1 cellular context compared by ENCODE assay signal in genomic region chr18:63986885-63987284, GRCh38.
TF ChIP-seq lines count a peak whose summit lies in the region.

No MANE protein-coding gene starts in this region.

TF ChIP-seq in GM12878, 131 proteins besides CTCF, POLR2A, EP300 and RAD21:
- TF ChIP-seq ELK1 (IDR thresholded peaks at IDR 0.05; ENCODE audit: low read depth, low read length) (no peak), TCF7 (IDR thresholded peaks at IDR 0.05; ENCODE audit: borderline replicate concordance) (no peak), CHD4 (IDR thresholded peaks at IDR 0.05) (no peak), NR2C2 (IDR thresholded peaks at IDR 0.05; ENCODE audit: borderline replicate concordance, control insufficient read depth, insufficient read length, low read depth) (no peak), BCL11A (IDR thresholded peaks at IDR 0.05; ENCODE audit: low read depth, low read length) (no peak), LARP7 (IDR thresholded peaks at IDR 0.05) (no peak), ZBED1 (IDR thresholded peaks at IDR 0.05; ENCODE audit: borderline replicate concordance) (no peak), SIX5 (IDR thresholded peaks at IDR 0.05; ENCODE audit: low read depth, low read length, severe bottlenecking) (no peak), SMARCA5 (IDR thresholded peaks at IDR 0.05) (no peak), KAT2A (conservative IDR thresholded peaks at IDR 0.05; ENCODE audit: control insufficient read depth, low read depth, low read length) (no peak), ETV6 (conservative IDR thresholded peaks at IDR 0.05 in 1 of 2, IDR thresholded peaks at IDR 0.05 in 1 of 2; ENCODE audit: borderline replicate concordance in 1 of 2, low read depth in 1 of 2) (no peak), BCL3 (IDR thresholded peaks at IDR 0.05; ENCODE audit: borderline replicate concordance, insufficient read depth, low read depth, low read length, poor library complexity, severe bottlenecking) (no peak), ZSCAN29 (IDR thresholded peaks at IDR 0.05) (no peak), POLR2AphosphoS5 (IDR thresholded peaks at IDR 0.05; ENCODE audit: low read length) (no peak), SUZ12 (IDR thresholded peaks at IDR 0.05; ENCODE audit: unreplicated experiment) (no peak)
- TF ChIP-seq, protein P1, sequence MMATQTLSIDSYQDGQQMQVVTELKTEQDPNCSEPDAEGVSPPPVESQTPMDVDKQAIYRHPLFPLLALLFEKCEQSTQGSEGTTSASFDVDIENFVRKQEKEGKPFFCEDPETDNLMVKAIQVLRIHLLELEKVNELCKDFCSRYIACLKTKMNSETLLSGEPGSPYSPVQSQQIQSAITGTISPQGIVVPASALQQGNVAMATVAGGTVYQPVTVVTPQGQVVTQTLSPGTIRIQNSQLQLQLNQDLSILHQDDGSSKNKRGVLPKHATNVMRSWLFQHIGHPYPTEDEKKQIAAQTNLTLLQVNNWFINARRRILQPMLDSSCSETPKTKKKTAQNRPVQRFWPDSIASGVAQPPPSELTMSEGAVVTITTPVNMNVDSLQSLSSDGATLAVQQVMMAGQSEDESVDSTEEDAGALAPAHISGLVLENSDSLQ (IDR thresholded peaks at IDR 0.05): no peak
- TF ChIP-seq, protein P2, sequence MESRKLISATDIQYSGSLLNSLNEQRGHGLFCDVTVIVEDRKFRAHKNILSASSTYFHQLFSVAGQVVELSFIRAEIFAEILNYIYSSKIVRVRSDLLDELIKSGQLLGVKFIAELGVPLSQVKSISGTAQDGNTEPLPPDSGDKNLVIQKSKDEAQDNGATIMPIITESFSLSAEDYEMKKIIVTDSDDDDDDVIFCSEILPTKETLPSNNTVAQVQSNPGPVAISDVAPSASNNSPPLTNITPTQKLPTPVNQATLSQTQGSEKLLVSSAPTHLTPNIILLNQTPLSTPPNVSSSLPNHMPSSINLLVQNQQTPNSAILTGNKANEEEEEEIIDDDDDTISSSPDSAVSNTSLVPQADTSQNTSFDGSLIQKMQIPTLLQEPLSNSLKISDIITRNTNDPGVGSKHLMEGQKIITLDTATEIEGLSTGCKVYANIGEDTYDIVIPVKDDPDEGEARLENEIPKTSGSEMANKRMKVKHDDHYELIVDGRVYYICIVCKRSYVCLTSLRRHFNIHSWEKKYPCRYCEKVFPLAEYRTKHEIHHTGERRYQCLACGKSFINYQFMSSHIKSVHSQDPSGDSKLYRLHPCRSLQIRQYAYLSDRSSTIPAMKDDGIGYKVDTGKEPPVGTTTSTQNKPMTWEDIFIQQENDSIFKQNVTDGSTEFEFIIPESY (IDR thresholded peaks at IDR 0.05): no peak
- TF ChIP-seq, protein P3, sequence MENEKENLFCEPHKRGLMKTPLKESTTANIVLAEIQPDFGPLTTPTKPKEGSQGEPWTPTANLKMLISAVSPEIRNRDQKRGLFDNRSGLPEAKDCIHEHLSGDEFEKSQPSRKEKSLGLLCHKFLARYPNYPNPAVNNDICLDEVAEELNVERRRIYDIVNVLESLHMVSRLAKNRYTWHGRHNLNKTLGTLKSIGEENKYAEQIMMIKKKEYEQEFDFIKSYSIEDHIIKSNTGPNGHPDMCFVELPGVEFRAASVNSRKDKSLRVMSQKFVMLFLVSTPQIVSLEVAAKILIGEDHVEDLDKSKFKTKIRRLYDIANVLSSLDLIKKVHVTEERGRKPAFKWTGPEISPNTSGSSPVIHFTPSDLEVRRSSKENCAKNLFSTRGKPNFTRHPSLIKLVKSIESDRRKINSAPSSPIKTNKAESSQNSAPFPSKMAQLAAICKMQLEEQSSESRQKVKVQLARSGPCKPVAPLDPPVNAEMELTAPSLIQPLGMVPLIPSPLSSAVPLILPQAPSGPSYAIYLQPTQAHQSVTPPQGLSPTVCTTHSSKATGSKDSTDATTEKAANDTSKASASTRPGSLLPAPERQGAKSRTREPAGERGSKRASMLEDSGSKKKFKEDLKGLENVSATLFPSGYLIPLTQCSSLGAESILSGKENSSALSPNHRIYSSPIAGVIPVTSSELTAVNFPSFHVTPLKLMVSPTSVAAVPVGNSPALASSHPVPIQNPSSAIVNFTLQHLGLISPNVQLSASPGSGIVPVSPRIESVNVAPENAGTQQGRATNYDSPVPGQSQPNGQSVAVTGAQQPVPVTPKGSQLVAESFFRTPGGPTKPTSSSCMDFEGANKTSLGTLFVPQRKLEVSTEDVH (IDR thresholded peaks at IDR 0.05; ENCODE audit: low read depth, partially characterized antibody): no peak
- TF ChIP-seq, protein P4, sequence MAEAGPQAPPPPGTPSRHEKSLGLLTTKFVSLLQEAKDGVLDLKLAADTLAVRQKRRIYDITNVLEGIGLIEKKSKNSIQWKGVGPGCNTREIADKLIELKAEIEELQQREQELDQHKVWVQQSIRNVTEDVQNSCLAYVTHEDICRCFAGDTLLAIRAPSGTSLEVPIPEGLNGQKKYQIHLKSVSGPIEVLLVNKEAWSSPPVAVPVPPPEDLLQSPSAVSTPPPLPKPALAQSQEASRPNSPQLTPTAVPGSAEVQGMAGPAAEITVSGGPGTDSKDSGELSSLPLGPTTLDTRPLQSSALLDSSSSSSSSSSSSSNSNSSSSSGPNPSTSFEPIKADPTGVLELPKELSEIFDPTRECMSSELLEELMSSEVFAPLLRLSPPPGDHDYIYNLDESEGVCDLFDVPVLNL (IDR thresholded peaks at IDR 0.05; ENCODE audit: low read depth, low read length): no peak
- TF ChIP-seq, protein P5, sequence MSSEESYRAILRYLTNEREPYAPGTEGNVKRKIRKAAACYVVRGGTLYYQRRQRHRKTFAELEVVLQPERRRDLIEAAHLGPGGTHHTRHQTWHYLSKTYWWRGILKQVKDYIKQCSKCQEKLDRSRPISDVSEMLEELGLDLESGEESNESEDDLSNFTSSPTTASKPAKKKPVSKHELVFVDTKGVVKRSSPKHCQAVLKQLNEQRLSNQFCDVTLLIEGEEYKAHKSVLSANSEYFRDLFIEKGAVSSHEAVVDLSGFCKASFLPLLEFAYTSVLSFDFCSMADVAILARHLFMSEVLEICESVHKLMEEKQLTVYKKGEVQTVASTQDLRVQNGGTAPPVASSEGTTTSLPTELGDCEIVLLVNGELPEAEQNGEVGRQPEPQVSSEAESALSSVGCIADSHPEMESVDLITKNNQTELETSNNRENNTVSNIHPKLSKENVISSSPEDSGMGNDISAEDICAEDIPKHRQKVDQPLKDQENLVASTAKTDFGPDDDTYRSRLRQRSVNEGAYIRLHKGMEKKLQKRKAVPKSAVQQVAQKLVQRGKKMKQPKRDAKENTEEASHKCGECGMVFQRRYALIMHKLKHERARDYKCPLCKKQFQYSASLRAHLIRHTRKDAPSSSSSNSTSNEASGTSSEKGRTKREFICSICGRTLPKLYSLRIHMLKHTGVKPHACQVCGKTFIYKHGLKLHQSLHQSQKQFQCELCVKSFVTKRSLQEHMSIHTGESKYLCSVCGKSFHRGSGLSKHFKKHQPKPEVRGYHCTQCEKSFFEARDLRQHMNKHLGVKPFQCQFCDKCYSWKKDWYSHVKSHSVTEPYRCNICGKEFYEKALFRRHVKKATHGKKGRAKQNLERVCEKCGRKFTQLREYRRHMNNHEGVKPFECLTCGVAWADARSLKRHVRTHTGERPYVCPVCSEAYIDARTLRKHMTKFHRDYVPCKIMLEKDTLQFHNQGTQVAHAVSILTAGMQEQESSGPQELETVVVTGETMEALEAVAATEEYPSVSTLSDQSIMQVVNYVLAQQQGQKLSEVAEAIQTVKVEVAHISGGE (CRISPR knock-in tag; IDR thresholded peaks at IDR 0.05): no peak
